In genomic region chr10:119640384-119640783, GRCh38 we compare ENCODE assay signal across 27 cellular contexts.
"Had no signal": no experiment of that assay in that cellular context is flagged by ENCODE, and none has a peak within 500 bp of the region (broad histone marks: within the 10 kb centered on the region; RNA-seq: fewer than 3 reads in every experiment).

No MANE protein-coding gene starts in this region.

- H3K36me3 ChIP-seq: stomach, suprapubic skin, thoracic aorta, thyroid gland, tibial artery, tibial nerve, transverse colon, upper lobe of left lung, upper lobe of right lung, uterus, vagina had no signal

- DNase-seq: stimulated activated CD4-positive, alpha-beta T cell treated with anti-CD3 and anti-CD28 coated beads, Interleukin-2, amount 100 ng/mL, for 48 hours; stimulated activated CD4-positive, alpha-beta T cell treated with anti-CD3 and anti-CD28 coated beads, Interleukin-4, amount 100 ng/mL, for 1 hour; stimulated activated CD4-positive, alpha-beta T cell treated with anti-CD3 and anti-CD28 coated beads, Interleukin-4, amount 100 ng/mL, for 24 hours; stimulated activated CD4-positive, alpha-beta T cell treated with anti-CD3 and anti-CD28 coated beads, Interleukin-4, amount 100 ng/mL, for 4 hours; stimulated activated CD8-positive, alpha-beta memory T cell treated with anti-CD3 and anti-CD28 coated beads, Interleukin-4, amount 100 ng/mL, for 48 hours; stimulated activated naive B cell treated with anti-CD40 and anti-IgM and Interleukin-4, amounts not matched to agents 10 μg/mL and 1 μg/mL and 100 μg/mL, for 72 hours; stimulated activated naive CD4-positive, alpha-beta T cell; stimulated activated naive CD4-positive, alpha-beta T cell treated with Interleukin-2 at 50 U/mL for 16 hours; stimulated activated naive CD8-positive, alpha-beta T cell treated with anti-CD3 and anti-CD28 coated beads, Interleukin-15, amount 100 ng/mL, for 72 hours; stimulated activated naive CD8-positive, alpha-beta T cell treated with anti-CD3 and anti-CD28 coated beads, Interleukin-15, Interleukin-2, amounts not matched to agents 100 U/mL and 50 U/mL, for 24 hours; stomach; substantia nigra; testis; thyroid gland; tibial artery; transverse colon; trophoblast cell; upper lobe of left lung; upper lobe of right lung; uterus had no signal

- H3K27ac ChIP-seq: stomach, suprapubic skin, testis, thoracic aorta, thyroid gland, tibial artery, tibial nerve, transverse colon, upper lobe of left lung, upper lobe of right lung, uterus, vagina had no signal

- H3K27me3 ChIP-seq: stomach, suprapubic skin, testis, thyroid gland, tibial nerve, transverse colon, upper lobe of left lung, upper lobe of right lung, uterus, vagina had no signal

- ATAC-seq: stimulated activated effector memory CD8-positive, alpha-beta T cell treated with anti-CD3 and anti-CD28 coated beads, Interleukin-12 subunit alpha, Interleukin-12 subunit beta, amount 100 ng/mL, for 72 hours; stimulated activated memory B cell treated with anti-CD40 and anti-IgM and Interleukin-4, amounts not matched to agents 10 μg/mL and 1 μg/mL and 100 μg/mL, for 72 hours; stimulated activated naive B cell treated with anti-CD40 and anti-IgM and Interleukin-4, amounts not matched to agents 10 μg/mL and 1 μg/mL and 100 μg/mL, for 72 hours; stimulated activated naive CD8-positive, alpha-beta T cell treated with anti-CD3 and anti-CD28 coated beads, Interleukin-15, amount 100 ng/mL, for 72 hours; stimulated activated naive CD8-positive, alpha-beta T cell treated with anti-CD3 and anti-CD28 coated beads, Interleukin-15, Interleukin-2, amounts not matched to agents 100 U/mL and 50 U/mL, for 24 hours; upper lobe of right lung had no signal

- FAIRE-seq: urothelium cell line had no signal

- H3K9me3 ChIP-seq: suprapubic skin, testis, thyroid gland, uterus had no signal

- H3K4me1 ChIP-seq: stomach, suprapubic skin, testis, thyroid gland, upper lobe of left lung, upper lobe of right lung, uterus had no signal

- H3K4me3 ChIP-seq: stomach, suprapubic skin, testis, thoracic aorta, thyroid gland, tibial artery, tibial nerve, transverse colon, upper lobe of left lung, upper lobe of right lung, uterus, vagina had no signal
